29 cellular contexts compared by ENCODE assay signal in genomic region chr7:20558963-20559716, GRCh38. TPM values are rescaled to one million over a fixed set of nuclear protein-coding genes. Genes with fewer than 3 reads are reported as not detected.
"Had no signal": no experiment of that assay in that cellular context is flagged by ENCODE, and none has a peak within 500 bp of the region (broad histone marks: within the 10 kb centered on the region; RNA-seq: fewer than 3 reads in every experiment).

No MANE protein-coding gene starts in this region.

- H3K27ac Mint-ChIP-seq: activated naive CD8-positive, alpha-beta T cell; activated T-helper 2 cell treated with anti-CD3 and anti-CD28 coated beads, Interferon-gamma antibody, Interleukin-2, Interleukin-4, amounts not matched to agents 10 μg/mL and 5 μg/mL and 100 μg/mL, durations not matched to agents 14 hours and 24 hours and 36 hours; natural killer cell treated with Interleukin-12 subunit alpha and Interleukin-12 subunit beta and Interleukin-15 and Interleukin-18, amount 100 ng/mL, for 72 hours; type B pancreatic cell had no signal

- DNase-seq: activated CD4-positive, alpha-beta T cell treated with anti-CD3 and anti-CD28 coated beads for 4 hours; activated CD4-positive, alpha-beta T cell treated with anti-CD3 and anti-CD28 coated beads, Interleukin-2, amount 50 U/mL, for 48 hours; activated CD4-positive, CD25-positive, alpha-beta regulatory T cell; activated CD8-positive, alpha-beta memory T cell treated with anti-CD3 and anti-CD28 coated beads, Interleukin-2, amount 50 U/mL, for 48 hours; activated naive CD4-positive, alpha-beta T cell; activated T-cell treated with anti-CD3 and anti-CD28 coated beads, Interleukin-2, amount 50 U/mL, for 4 hours; adrenal gland; effector memory CD4-positive, alpha-beta T cell; foreskin keratinocyte; mammary epithelial cell; right cardiac atrium; stimulated activated CD4-positive, alpha-beta T cell treated with anti-CD3 and anti-CD28 coated beads, Interleukin-1b, Interleukin-23, amount 100 ng/mL, for 48 hours; T1000; testis had no signal

- H3K9me3 ChIP-seq: adrenal gland, left lung, neutrophil, pancreas, psoas muscle, testis had no signal

- H3K9me3 Mint-ChIP-seq: activated T-cell treated with anti-CD3 and anti-CD28 coated beads, Interleukin-2, amount 50 U/mL, for 4 hours; activated T-helper 2 cell treated with anti-CD3 and anti-CD28 coated beads, Interferon-gamma antibody, Interleukin-2, Interleukin-4, amounts not matched to agents 10 μg/mL and 5 μg/mL and 100 μg/mL, durations not matched to agents 14 hours and 24 hours and 36 hours; central memory CD8-positive, alpha-beta T cell had no signal

- H3K27me3 ChIP-seq: foreskin keratinocyte, left lung, neutrophil, pancreas, testis had no signal

- H3K27ac ChIP-seq: adrenal gland, foreskin keratinocyte, left lung, neutrophil, pancreas, psoas muscle, testis had no signal

- H3K27me3 Mint-ChIP-seq: activated naive CD8-positive, alpha-beta T cell; central memory CD8-positive, alpha-beta T cell; natural killer cell treated with Interleukin-12 subunit alpha and Interleukin-12 subunit beta and Interleukin-15 and Interleukin-18, amount 100 ng/mL, for 72 hours; type B pancreatic cell had no signal

- H3K4me1 ChIP-seq: adrenal gland, foreskin keratinocyte, left lung, pancreas, psoas muscle, testis had no signal

- H3K4me3 ChIP-seq: adrenal gland, left lung, pancreas, psoas muscle had no signal

- H3K4me3 Mint-ChIP-seq: activated naive CD8-positive, alpha-beta T cell; activated T-cell treated with anti-CD3 and anti-CD28 coated beads, Interleukin-2, amount 50 U/mL, for 4 hours; central memory CD8-positive, alpha-beta T cell; natural killer cell treated with Interleukin-12 subunit alpha and Interleukin-12 subunit beta and Interleukin-15 and Interleukin-18, amount 100 ng/mL, for 72 hours; type B pancreatic cell had no signal

- H3K36me3 ChIP-seq: adrenal gland, left lung, neutrophil, pancreas had no signal

- H3K36me3 Mint-ChIP-seq: activated naive CD8-positive, alpha-beta T cell; natural killer cell treated with Interleukin-12 subunit alpha and Interleukin-12 subunit beta and Interleukin-15 and Interleukin-18, amount 100 ng/mL, for 72 hours; type B pancreatic cell had no signal

- H3K4me1 Mint-ChIP-seq: central memory CD8-positive, alpha-beta T cell had no signal

- ATAC-seq: activated T-cell treated with anti-CD3 and anti-CD28 coated beads, Interleukin-2, amount 50 U/mL, for 4 hours; foreskin keratinocyte; left lung; pancreas; psoas muscle; right cardiac atrium had no signal

RNA-seq across cellular contexts. Expression of gene ABCB5, which starts 56.3 kb away (rescaled TPM):
- total RNA-seq: activated CD8-positive, alpha-beta memory T cell treated with anti-CD3 and anti-CD28 coated beads for 36 hours; activated T-cell treated with anti-CD3 and anti-CD28 coated beads, Interleukin-2, amount 50 U/mL, for 4 hours; activated T-helper 2 cell treated with anti-CD3 and anti-CD28 coated beads, Interferon-gamma antibody, Interleukin-2, Interleukin-4, amounts not matched to agents 10 μg/mL and 5 μg/mL and 100 μg/mL, durations not matched to agents 14 hours and 24 hours and 36 hours; adrenal gland; astrocyte; dermis microvascular lymphatic vessel endothelial cell; foreskin keratinocyte; glomerular endothelial cell; natural killer cell treated with Interleukin-12 subunit alpha and Interleukin-12 subunit beta and Interleukin-15 and Interleukin-18, amount 100 ng/mL, for 72 hours; psoas muscle; right cardiac atrium; T-helper 1 cell treated with Interleukin-12 subunit alpha and Interleukin-12 subunit beta and Interleukin-4 antibody, amounts not matched to agents 30 ng/mL and 1 ng/mL, for 36 hours had no signal
- polyA plus RNA-seq: esophagus, foreskin keratinocyte, mammary epithelial cell, psoas muscle, right cardiac atrium had no signal
